18 cellular contexts compared by ENCODE assay signal in the genomic region with DNA sequence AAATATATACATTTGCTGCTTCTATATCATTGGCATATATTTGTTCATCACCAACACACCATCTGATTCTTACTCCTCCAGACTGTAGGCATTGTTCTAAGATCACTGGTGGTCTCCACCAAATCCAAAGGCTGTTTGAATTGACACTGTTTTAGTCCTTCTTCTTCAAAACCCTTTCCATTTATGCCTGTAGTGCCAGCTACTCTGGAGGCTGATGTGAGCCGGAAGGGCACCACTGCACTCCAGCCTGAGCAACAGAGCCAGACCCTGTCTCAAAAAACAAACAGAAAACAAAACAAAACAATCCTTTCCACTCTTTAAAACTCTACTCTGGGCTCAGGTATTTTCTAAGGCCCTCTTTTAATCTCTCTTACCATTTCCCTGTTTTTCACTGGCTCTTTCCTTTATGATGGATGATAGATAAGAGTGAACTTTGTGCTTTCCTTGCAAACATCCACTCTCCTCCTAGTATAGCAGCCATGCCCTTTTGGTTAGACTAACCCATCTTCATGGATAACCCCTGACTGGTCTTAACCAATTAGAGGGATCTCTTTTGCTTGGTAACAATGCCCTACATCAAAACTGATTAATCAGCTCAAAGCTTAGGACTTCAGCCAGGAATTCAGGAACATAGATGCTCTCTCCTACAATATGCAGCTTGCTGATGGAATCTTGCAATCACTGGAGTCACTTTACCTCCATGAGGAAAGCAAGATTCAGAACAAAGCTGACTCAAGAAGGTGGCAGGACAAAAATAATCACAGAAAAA. TPM values are rescaled to one million over a fixed set of nuclear protein-coding genes. Genes with fewer than 3 reads are reported as not detected.
A peak's percentile ranks its signal among the peaks of the same experiment; 100 is the strongest.
DNase-seq lines count a peak whose midpoint lies in the region; ATAC-seq and TF ChIP-seq lines count a peak whose summit lies in the region.
"Had no signal": no experiment of that assay in that cellular context is flagged by ENCODE, and none has a peak within 500 bp of the region (broad histone marks: within the 10 kb centered on the region; RNA-seq: fewer than 3 reads in every experiment).

No MANE protein-coding gene starts in this region.

- TF ChIP-seq CTCF in fibroblast of mammary gland (conservative IDR thresholded peaks at IDR 0.05; ENCODE audit: control insufficient read depth, insufficient read depth, low read depth, low read length) (no peak), osteocyte (IDR thresholded peaks at IDR 0.05) (no peak)

- no peaks in the 10 kb centered on the region for H3K27me3 Mint-ChIP-seq in osteocyte (ENCODE audit: unreplicated experiment)

- peak; percentile 17 for DNase-seq in EH (ENCODE audit: low read depth)
- DNase-seq in M059J (ENCODE audit: low read depth) = peak; percentile 21
- DNase-seq in fibroblast of mammary gland (ENCODE audit: low read depth) = peak; percentile 46
- no peak for DNase-seq in osteocyte (ENCODE audit: extremely low spot score, unreplicated experiment)
- no peak for DNase-seq in HT-29 (ENCODE audit: low spot score)
- no peak for DNase-seq in activated T-cell treated with anti-CD3 and anti-CD28 coated beads, Interleukin-2, amount 50 U/mL, for 48 hours
- DNase-seq: activated CD4-positive, alpha-beta T cell treated with anti-CD3 and anti-CD28 coated beads, Interleukin-2, amount 50 U/mL, for 48 hours; activated naive CD4-positive, alpha-beta T cell treated with anti-CD3 and anti-CD28 coated beads for 36 hours; AML-193; GOT3; head of caudate nucleus; lower lobe of right lung; natural killer cell; NCI-H1930; NCI-H446; testis had no signal

- no peak overlapping the region for H3K4me3 ChIP-seq in fibroblast of mammary gland (ENCODE audit: control insufficient read depth, low read depth, low read length)
- H3K4me3 ChIP-seq: lower lobe of right lung, testis had no signal

- peaks cover 6% of the 10 kb centered on the region for H3K36me3 Mint-ChIP-seq in osteocyte (ENCODE audit: unreplicated experiment)
- H3K36me3 Mint-ChIP-seq: natural killer cell had no signal

- H3K4me3 Mint-ChIP-seq in osteocyte (ENCODE audit: unreplicated experiment) = no peak overlapping the region
- H3K4me3 Mint-ChIP-seq: activated naive CD4-positive, alpha-beta T cell treated with anti-CD3 and anti-CD28 coated beads for 36 hours; natural killer cell had no signal

- ATAC-seq in HG02588 (IDR thresholded peaks at IDR 0.05; ENCODE audit: unreplicated experiment) (no peak), GM21825 (IDR thresholded peaks at IDR 0.05; ENCODE audit: unreplicated experiment) (no peak)
- ATAC-seq: natural killer cell had no signal

- H3K27ac Mint-ChIP-seq in osteocyte (ENCODE audit: unreplicated experiment) = peak overlapping the region; percentile 71
- H3K27ac Mint-ChIP-seq: activated naive CD4-positive, alpha-beta T cell treated with anti-CD3 and anti-CD28 coated beads for 36 hours; natural killer cell had no signal

- peaks cover 6% of the 10 kb centered on the region for H3K9me3 Mint-ChIP-seq in osteocyte (ENCODE audit: unreplicated experiment)
- H3K9me3 Mint-ChIP-seq: activated naive CD4-positive, alpha-beta T cell treated with anti-CD3 and anti-CD28 coated beads for 36 hours; natural killer cell had no signal

- H3K4me1 Mint-ChIP-seq in osteocyte (ENCODE audit: unreplicated experiment) = peaks cover 40% of the 10 kb centered on the region

RNA-seq across cellular contexts. Expression of gene SPTSSA, which starts 24.9 kb away (rescaled TPM):
- total RNA-seq in M059J (2014; rRNA removed; shearing (Covaris generic)) = 28.6 and 32.9 TPM in 2 replicates
- total RNA-seq in osteocyte = 17.8 and 18.6 TPM in 2 replicates
- 4.6 and 6.4 TPM in 2 replicates for total RNA-seq in HT-29 (2014; rRNA removed; shearing (Covaris generic))

Comparison
In these comparisons a context has a peak if more than half of its experiments do, and no peak if none do; other contexts are left out.
1. DNase-seq: peak in EH (single experiment), M059J (single experiment) and fibroblast of mammary gland (single experiment); none in osteocyte (single experiment), HT-29 (single experiment) and activated T-cell treated with anti-CD3 and anti-CD28 coated beads, Interleukin-2, amount 50 U/mL, for 48 hours (0 of 2).